ENCODE assay signal across 4 cellular contexts in genomic region chr2:27539649-27540048, GRCh38. TPM values are rescaled to one million over a fixed set of nuclear protein-coding genes. Genes with fewer than 3 reads are reported as not detected.
"Had no signal": no experiment of that assay in that cellular context is flagged by ENCODE, and none has a peak within 500 bp of the region (broad histone marks: within the 10 kb centered on the region; RNA-seq: fewer than 3 reads in every experiment).

No MANE protein-coding gene starts in this region.

RNA-seq across cellular contexts. Expression of gene GCKR, which starts 43.0 kb away (rescaled TPM):
- total RNA-seq: GM23338, H4, H7, HFFc6 had no signal
- polyA plus RNA-seq: GM23338 had no signal
